1 cellular context compared by ENCODE assay signal in the genomic region with DNA sequence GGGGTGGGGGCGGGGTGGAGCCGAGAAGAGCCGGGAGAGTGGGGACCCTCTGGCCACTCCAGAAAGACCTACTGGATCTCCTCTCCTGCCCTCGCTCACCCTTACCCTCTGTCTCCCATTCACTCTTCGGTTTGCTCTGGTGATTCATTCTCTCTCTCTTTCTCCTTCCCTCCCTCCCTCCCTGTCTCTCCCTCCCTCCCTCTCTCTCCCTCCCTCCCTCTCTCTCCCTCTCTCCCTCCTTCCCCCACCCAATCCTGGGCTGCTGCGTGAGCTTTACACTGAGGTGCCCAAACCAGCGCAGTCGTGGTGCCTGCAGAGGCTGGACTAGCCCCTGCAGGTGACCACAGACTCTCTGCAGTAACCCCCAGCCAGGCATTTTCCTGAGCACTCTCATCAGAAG.
TF ChIP-seq lines count a peak whose summit lies in the region.

No MANE protein-coding gene starts in this region.

TF ChIP-seq in GM23338, 12 proteins besides CTCF, POLR2A, EP300 and RAD21 (continued from another document):
- TF ChIP-seq, protein P1, sequence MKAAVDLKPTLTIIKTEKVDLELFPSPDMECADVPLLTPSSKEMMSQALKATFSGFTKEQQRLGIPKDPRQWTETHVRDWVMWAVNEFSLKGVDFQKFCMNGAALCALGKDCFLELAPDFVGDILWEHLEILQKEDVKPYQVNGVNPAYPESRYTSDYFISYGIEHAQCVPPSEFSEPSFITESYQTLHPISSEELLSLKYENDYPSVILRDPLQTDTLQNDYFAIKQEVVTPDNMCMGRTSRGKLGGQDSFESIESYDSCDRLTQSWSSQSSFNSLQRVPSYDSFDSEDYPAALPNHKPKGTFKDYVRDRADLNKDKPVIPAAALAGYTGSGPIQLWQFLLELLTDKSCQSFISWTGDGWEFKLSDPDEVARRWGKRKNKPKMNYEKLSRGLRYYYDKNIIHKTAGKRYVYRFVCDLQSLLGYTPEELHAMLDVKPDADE (IDR thresholded peaks at IDR 0.05) = no peak
